ENCODE assay signal across 8 cellular contexts in the genomic region with DNA sequence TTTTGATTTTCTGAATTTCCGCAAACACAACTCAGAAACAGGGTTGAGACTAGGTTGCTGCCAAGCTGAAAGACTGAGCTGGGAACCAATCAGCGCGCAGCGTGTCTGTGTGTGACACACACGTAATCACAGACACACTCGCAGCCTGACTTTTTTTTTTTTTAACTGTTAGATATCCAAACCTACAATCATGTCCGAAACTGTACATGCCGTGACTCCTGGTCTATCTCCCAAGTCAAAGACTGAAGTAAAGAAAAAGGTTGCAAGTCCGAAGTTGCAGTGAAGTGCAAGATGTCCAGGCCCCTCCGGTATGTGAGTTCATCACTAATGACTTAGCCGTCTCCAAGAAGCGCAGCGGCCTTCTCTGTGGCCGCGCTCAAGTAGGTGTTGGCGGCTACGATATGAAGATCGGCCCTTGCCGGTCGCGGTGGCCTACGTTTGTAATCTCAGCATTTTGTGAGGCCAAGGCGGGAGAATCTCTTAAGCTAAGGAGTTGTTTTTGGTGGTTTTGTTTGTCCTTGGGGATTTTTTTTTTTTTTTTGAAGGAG.
DNase-seq lines count a peak whose midpoint lies in the region; ATAC-seq and TF ChIP-seq lines count a peak whose summit lies in the region.

No MANE protein-coding gene starts in this region.

- H3K4me1 ChIP-seq in adipocyte (ENCODE audit: control insufficient read depth, insufficient read depth, low read length) (peaks cover 41% of the 10 kb centered on the region), osteoblast (ENCODE audit: insufficient read depth, low read length) (peaks cover 23% of the 10 kb centered on the region), vagina (peaks cover 26% of the 10 kb centered on the region)

- peak overlapping the region; percentile 80 for H2AFZ ChIP-seq in osteoblast (ENCODE audit: low read length)

- peak overlapping the region; percentile 96 to 99 (median 96) for H3K4me3 Mint-ChIP-seq in IgD-negative memory B cell

- no peaks in the 10 kb centered on the region for H3K9me3 Mint-ChIP-seq in IgD-negative memory B cell

- no peaks in the 10 kb centered on the region for H3K36me3 ChIP-seq in adipocyte (ENCODE audit: control insufficient read depth, insufficient read depth, low read length, severe bottlenecking)
- H3K36me3 ChIP-seq in osteoblast (ENCODE audit: insufficient read depth, low read length): no peaks in the 10 kb centered on the region
- H3K36me3 ChIP-seq in vagina: no peaks in the 10 kb centered on the region

- peaks cover 5% of the 10 kb centered on the region for H4K20me1 ChIP-seq in osteoblast (ENCODE audit: insufficient read depth, low read length)

- intact Hi-C loops in Right ventricle myocardium inferior (cut with DNase I) (loop anchor here (5.0 kb wide), 2 partner anchors 38 to 168 kb away; a partner anchor contains a TSS), vagina (cut with DNase I) (loop anchor here (5.0 kb wide), 1 partner anchor 153 kb away; a partner anchor contains a TSS)

- H3K79me2 ChIP-seq in osteoblast (ENCODE audit: insufficient read depth, low read length): peaks cover 6% of the 10 kb centered on the region

- H3K36me3 Mint-ChIP-seq in IgD-negative memory B cell: no peaks in the 10 kb centered on the region

- peak overlapping the region; percentile 100 for H3K27ac ChIP-seq in 22Rv1
- peak overlapping the region; percentile 93 for H3K27ac ChIP-seq in osteoblast (ENCODE audit: low read depth, low read length)
- peak overlapping the region; percentile 68 for H3K27ac ChIP-seq in vagina

- peaks cover 15 to 30% (median 20%) of the 10 kb centered on the region in 3 donors for H3K4me1 Mint-ChIP-seq in IgD-negative memory B cell

- H3K27me3 Mint-ChIP-seq in IgD-negative memory B cell: no peaks in the 10 kb centered on the region

- peak overlapping the region; percentile 83 for H3K9ac ChIP-seq in adipocyte (ENCODE audit: low read length)

- H3K4me3 ChIP-seq in adipocyte (ENCODE audit: low read length) (peak overlapping the region; percentile 83), osteoblast (ENCODE audit: insufficient read depth, low read length) (peak overlapping the region; percentile 82), vagina (peak overlapping the region; percentile 52 to 55)

- peak overlapping the region; percentile 96 for H3K4me2 ChIP-seq in osteoblast (ENCODE audit: insufficient read depth, low read length)

- peak overlapping the region; percentile 96 to 99 (median 98) for H3K27ac Mint-ChIP-seq in IgD-negative memory B cell

- DNase-seq in SKM-1 treated with dmso at 0.1 percent for 144 hours (lab: John Stamatoyannopoulos, UW; ENCODE audit: unreplicated experiment) (peak; percentile 81), adipocyte (ENCODE audit: low read depth) (peak; percentile 97), Right ventricle myocardium inferior (ENCODE audit: missing footprints) (peak; percentile 97), osteoblast (ENCODE audit: insufficient read length, low spot score, missing footprints) (peak; percentile 89), vagina (ENCODE audit: extremely low spot score in 2 of 2) (no peak)

- ATAC-seq in GM18520 (IDR thresholded peaks at IDR 0.05; ENCODE audit: unreplicated experiment): peak; percentile 21
- ATAC-seq in Right ventricle myocardium inferior: peak; percentile 74

- TF ChIP-seq POLR2A in vagina (IDR thresholded peaks at IDR 0.05): no peak

- H3K27me3 ChIP-seq in adipocyte (replicated peaks; ENCODE audit: control insufficient read depth, insufficient read depth, low read length) (no peaks in the 10 kb centered on the region), osteoblast (ENCODE audit: insufficient read depth, low read length) (no peaks in the 10 kb centered on the region), vagina (no peaks in the 10 kb centered on the region)

- H3K9me3 ChIP-seq in adipocyte (ENCODE audit: control insufficient read depth, low read length) (no peaks in the 10 kb centered on the region), osteoblast (ENCODE audit: low read depth, low read length) (no peaks in the 10 kb centered on the region), vagina (no peaks in the 10 kb centered on the region)

- TF ChIP-seq CTCF in 22Rv1 (IDR thresholded peaks at IDR 0.05): no peak
- TF ChIP-seq CTCF in osteoblast (IDR thresholded peaks at IDR 0.05; ENCODE audit: extremely low read depth, low read depth, low read length): no peak
- no peak for TF ChIP-seq CTCF in vagina (IDR thresholded peaks at IDR 0.05)

Comparison
In these comparisons a context has a peak if more than half of its experiments do, and no peak if none do; other contexts are left out.
1. DNase-seq: peak in SKM-1 treated with dmso at 0.1 percent for 144 hours (single experiment), adipocyte (single experiment), Right ventricle myocardium inferior (single experiment) and osteoblast (single experiment); none in vagina (0 of 2).
2. Peak in every context shown above with its lines, with median percentiles within 50 percentile points of each other: H3K27ac ChIP-seq and H3K4me3 ChIP-seq.